8 cellular contexts compared by ENCODE assay signal in the genomic region with DNA sequence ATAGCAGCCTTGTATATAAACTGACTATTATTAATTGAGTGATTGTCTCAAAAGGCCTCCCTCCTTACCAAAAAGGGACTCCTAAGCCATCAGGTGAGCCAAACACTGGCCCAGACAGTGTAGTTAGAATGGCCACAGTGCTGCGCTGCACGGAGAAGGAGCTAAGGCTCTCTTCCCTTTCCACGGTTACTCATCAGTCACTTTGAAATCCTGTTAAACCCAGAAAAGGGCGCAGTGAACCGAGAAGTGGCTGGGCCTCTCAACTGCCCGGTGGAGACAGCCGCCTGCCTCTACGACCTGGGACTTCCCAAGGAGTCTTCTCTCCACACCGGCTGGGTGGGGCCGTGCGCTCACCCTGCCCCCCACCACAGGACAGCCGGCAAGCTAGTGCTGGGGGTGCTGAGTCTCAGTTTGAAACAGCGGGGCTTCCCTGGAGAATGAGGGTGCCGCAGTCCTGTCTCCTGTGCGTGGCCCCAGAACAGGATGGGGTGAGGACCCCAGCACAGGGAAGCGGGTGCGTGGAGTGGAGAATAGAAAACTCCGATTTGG. TPM values are rescaled to one million over a fixed set of nuclear protein-coding genes. Genes with fewer than 3 reads are reported as not detected.
DNase-seq lines count a peak whose midpoint lies in the region; ATAC-seq, FAIRE-seq and TF ChIP-seq lines count a peak whose summit lies in the region.

No MANE protein-coding gene starts in this region.

- POLR2A ChIA-PET in AG04450 (lab: Yijun Ruan, JAX): interaction anchor here (0.7 to 3.6 kb wide), 5 partner anchors 20 to 82 kb away, joined by 3 to 88 read pairs (median 9); no protein-coding TSS in a partner anchor

- peak; percentile 92 for FAIRE-seq in GM18507 (lab: Jason Lieb, UNC)

- H3K4me3 Mint-ChIP-seq in IgD-negative memory B cell: peak overlapping the region; percentile 91 to 98 (median 95)

- peaks cover 11% of the 10 kb centered on the region for H3K36me3 ChIP-seq in upper lobe of right lung

- CTCF ChIA-PET in AG04450 (lab: Charles Lee): interaction anchor here (0.5 kb wide), 1 partner anchor 70 kb away, joined by 5 read pairs; no protein-coding TSS in a partner anchor

- peaks cover 51% of the 10 kb centered on the region for H3K4me1 ChIP-seq in upper lobe of right lung

- TF ChIP-seq CTCF in AG04450 (IDR thresholded peaks at IDR 0.05; ENCODE audit: low read depth, low read length) (0 out of 2 replicates have a peak, but pooled peaks have one; percentile 7), WI38 (IDR thresholded peaks at IDR 0.05; ENCODE audit: low read depth, low read length) (no peak), epithelial cell of esophagus (IDR thresholded peaks at IDR 0.05; ENCODE audit: insufficient read depth, low read depth, low read length, missing control alignments) (no peak), upper lobe of right lung (IDR thresholded peaks at IDR 0.05) (no peak)

- ATAC-seq in upper lobe of right lung (peak; percentile 6), HG03175 (IDR thresholded peaks at IDR 0.05; ENCODE audit: unreplicated experiment) (no peak)

- peaks cover 3% of the 10 kb centered on the region; the same call in 1 of the 2 replicates for H3K9me3 ChIP-seq in AG04450 (ENCODE audit: control insufficient read depth, insufficient read depth, low read length)
- H3K9me3 ChIP-seq in upper lobe of right lung: no peaks in the 10 kb centered on the region

- H3K27ac Mint-ChIP-seq in IgD-negative memory B cell: peak overlapping the region; percentile 89 to 99 (median 94)

- no peaks in the 10 kb centered on the region for H3K27me3 ChIP-seq in AG04450 (ENCODE audit: control insufficient read depth, insufficient read depth, low read length)
- no peaks in the 10 kb centered on the region for H3K27me3 ChIP-seq in upper lobe of right lung

- H3K36me3 Mint-ChIP-seq in IgD-negative memory B cell: peaks cover 11% of the 10 kb centered on the region

- peak overlapping the region; percentile 85 for H3K27ac ChIP-seq in AG04450 (ENCODE audit: low read depth, low read length)
- peak overlapping the region; percentile 96 for H3K27ac ChIP-seq in upper lobe of right lung

- intact Hi-C loops in upper lobe of right lung (cut with DNase I): loop anchor here (5.0 to 10.0 kb wide), 2 partner anchors 52 to 81 kb away; no protein-coding TSS in a partner anchor

- H3K9me3 Mint-ChIP-seq in IgD-negative memory B cell: no peaks in the 10 kb centered on the region

- peaks cover 35 to 46% (median 44%) of the 10 kb centered on the region in 3 donors for H3K4me1 Mint-ChIP-seq in IgD-negative memory B cell

- DNase-seq in AG04450 (ENCODE audit: low read depth, low spot score): no peak
- no peak for DNase-seq in GM18507 (ENCODE audit: extremely low spot score, insufficient read length, low read depth)
- peak; percentile 35 for DNase-seq in epithelial cell of esophagus (ENCODE audit: low read depth)
- DNase-seq in myocyte (ENCODE audit: low read depth): peak; percentile 52
- DNase-seq in upper lobe of right lung: peak; percentile 79

- H3K4me3 ChIP-seq in AG04450 (ENCODE audit: low read depth, low read length): peak overlapping the region; percentile 96
- H3K4me3 ChIP-seq in WI38 (ENCODE audit: low read depth, low read length): peak overlapping the region; percentile 98
- peak overlapping the region; percentile 83 for H3K4me3 ChIP-seq in epithelial cell of esophagus (ENCODE audit: low read length)
- peak overlapping the region; percentile 96 for H3K4me3 ChIP-seq in upper lobe of right lung

- H3K27me3 Mint-ChIP-seq in IgD-negative memory B cell: no peaks in the 10 kb centered on the region

RNA-seq across cellular contexts. Expression of gene MYH9, which starts 1.3 kb away (rescaled TPM):
- polyA plus RNA-seq in AG04450 (2011; rRNA removed) (338 and 432 TPM in 2 replicates), IgD-negative memory B cell (231 TPM)
- polyA minus RNA-seq in AG04450 (2011; rRNA and poly(A)+ RNA removed): 1,487 and 1,729 TPM in 2 replicates
- total RNA-seq in myocyte (242 and 315 TPM in 2 replicates), upper lobe of right lung (842 TPM)
- polyA plus RNA-seq in myocyte (2012): 878 TPM

Comparison
In these comparisons a context has a peak if more than half of its experiments do, and no peak if none do; other contexts are left out.
1. DNase-seq: peak in epithelial cell of esophagus (single experiment), myocyte (single experiment) and upper lobe of right lung (single experiment); none in AG04450 (single experiment) and GM18507 (single experiment).
2. Peak in every context shown above with its lines, with median percentiles within 50 percentile points of each other: H3K4me3 ChIP-seq.